21 cellular contexts compared by ENCODE assay signal in genomic region chr10:2981361-2981801, GRCh38.
DNase-seq lines count a peak whose midpoint lies in the region; ATAC-seq and TF ChIP-seq lines count a peak whose summit lies in the region.
"Had no signal": no experiment of that assay in that cellular context is flagged by ENCODE, and none has a peak within 500 bp of the region (broad histone marks: within the 10 kb centered on the region; RNA-seq: fewer than 3 reads in every experiment).

No MANE protein-coding gene starts in this region.

- DNase-seq in DMS53 (lab: John Stamatoyannopoulos, UW): peak; percentile 20
- no peak for DNase-seq in DMS53 treated with DMSO at 0.1 percent for 48 hours (lab: John Stamatoyannopoulos, UW; ENCODE audit: unreplicated experiment)
- no peak for DNase-seq in Panc1 (ENCODE audit: low read depth, low spot score)
- DNase-seq in endodermal cell: no peak
- no peak for DNase-seq in activated T-helper 2 cell treated with anti-CD3 and anti-CD28 coated beads, Interferon-gamma antibody, Interleukin-2, Interleukin-4, amounts not matched to agents 10 μg/mL and 5 μg/mL and 100 μg/mL, durations not matched to agents 14 hours and 24 hours and 36 hours (ENCODE audit: low spot score)
- DNase-seq in H7: no peak
- DNase-seq in NCI-H1694 treated with DMSO at 0.1 percent for 48 hours (lab: John Stamatoyannopoulos, UW): no peak
- DNase-seq: cerebellar nuclear complex; effector memory CD8-positive, alpha-beta T cell; GOT3; KBM-7; NCI-H1092; NCI-H2081; NCI-H510A had no signal

- H3K27me3 Mint-ChIP-seq in endodermal cell (ENCODE audit: insufficient read depth): no peaks in the 10 kb centered on the region
- H3K27me3 Mint-ChIP-seq in stimulated activated memory B cell treated with anti-CD40 and anti-IgM and Interleukin-4, amounts not matched to agents 10 μg/mL and 1 μg/mL and 100 μg/mL, for 72 hours: no peaks in the 10 kb centered on the region
- peaks cover 5% of the 10 kb centered on the region for H3K27me3 Mint-ChIP-seq in activated T-helper 2 cell treated with anti-CD3 and anti-CD28 coated beads, Interferon-gamma antibody, Interleukin-2, Interleukin-4, amounts not matched to agents 10 μg/mL and 5 μg/mL and 100 μg/mL, durations not matched to agents 14 hours and 24 hours and 36 hours (ENCODE audit: low read depth)

- H3K9me3 ChIP-seq in Panc1 (ENCODE audit: control insufficient read depth, insufficient read depth, low read depth, low read length) (no peaks in the 10 kb centered on the region), endodermal cell (ENCODE audit: control insufficient read depth, low read length) (no peaks in the 10 kb centered on the region)
- H3K9me3 ChIP-seq: prostate gland, thoracic aorta had no signal

- BruUV-seq in Panc1 (replicated peaks; lab: Mats Ljungman, UMichigan): no TSS peak

- no peak overlapping the region for H3K27ac ChIP-seq in Panc1 (ENCODE audit: low read length)
- H3K27ac ChIP-seq in endodermal cell (ENCODE audit: low read depth, low read length): no peak overlapping the region
- H3K27ac ChIP-seq: 22Rv1, C4-2B, prostate gland, thoracic aorta had no signal

- 94% methylated on average over 18 to 19 of the region's 19 CpGs for WGBS in endodermal cell (ENCODE audit: insufficient coverage in 1 of 2, insufficient read length in 1 of 2), 2 experiments

- no peak overlapping the region for H3K9ac ChIP-seq in endodermal cell (ENCODE audit: extremely low read depth, low read length, poor library complexity, severe bottlenecking)

- H3K27me3 ChIP-seq in Panc1 (ENCODE audit: control insufficient read depth, insufficient read depth, low read length): no peaks in the 10 kb centered on the region
- no peaks in the 10 kb centered on the region for H3K27me3 ChIP-seq in endodermal cell (ENCODE audit: control insufficient read depth, insufficient read depth, low read length, poor library complexity, severe bottlenecking)
- H3K27me3 ChIP-seq in H7 (ENCODE audit: control insufficient read depth, insufficient read depth, low read length): no peaks in the 10 kb centered on the region

- H3K4me3 ChIP-seq in Panc1 (ENCODE audit: low read depth in 2 of 2, low read length in 2 of 2) (peak overlapping the region; percentile 32 to 53), endodermal cell (ENCODE audit: low read length) (no peak overlapping the region), H7 (ENCODE audit: insufficient read depth, low read depth, low read length) (no peak overlapping the region)
- H3K4me3 ChIP-seq: prostate gland, thoracic aorta had no signal

- peaks cover 5% of the 10 kb centered on the region for H3K4me1 ChIP-seq in Panc1 (ENCODE audit: control insufficient read depth, insufficient read depth, low read length)
- H3K4me1 ChIP-seq in endodermal cell (ENCODE audit: control insufficient read depth, insufficient read depth, low read length): no peaks in the 10 kb centered on the region

- H3K4me1 Mint-ChIP-seq in endodermal cell: peaks cover 3% of the 10 kb centered on the region
- peaks cover 41% of the 10 kb centered on the region for H3K4me1 Mint-ChIP-seq in stimulated activated memory B cell treated with anti-CD40 and anti-IgM and Interleukin-4, amounts not matched to agents 10 μg/mL and 1 μg/mL and 100 μg/mL, for 72 hours
- H3K4me1 Mint-ChIP-seq in activated T-helper 2 cell treated with anti-CD3 and anti-CD28 coated beads, Interferon-gamma antibody, Interleukin-2, Interleukin-4, amounts not matched to agents 10 μg/mL and 5 μg/mL and 100 μg/mL, durations not matched to agents 14 hours and 24 hours and 36 hours (ENCODE audit: low read depth): peaks cover 3% of the 10 kb centered on the region

- no peak overlapping the region for H3K4me3 Mint-ChIP-seq in endodermal cell
- no peak overlapping the region for H3K4me3 Mint-ChIP-seq in stimulated activated memory B cell treated with anti-CD40 and anti-IgM and Interleukin-4, amounts not matched to agents 10 μg/mL and 1 μg/mL and 100 μg/mL, for 72 hours
- H3K4me3 Mint-ChIP-seq in activated T-helper 2 cell treated with anti-CD3 and anti-CD28 coated beads, Interferon-gamma antibody, Interleukin-2, Interleukin-4, amounts not matched to agents 10 μg/mL and 5 μg/mL and 100 μg/mL, durations not matched to agents 14 hours and 24 hours and 36 hours (ENCODE audit: low read depth): no peak overlapping the region
- H3K4me3 Mint-ChIP-seq: effector memory CD8-positive, alpha-beta T cell; natural killer cell treated with Interleukin-12 subunit alpha and Interleukin-12 subunit beta and Interleukin-15 and Interleukin-18, amount 100 ng/mL, for 72 hours had no signal

- H3K36me3 ChIP-seq in Panc1 (ENCODE audit: control insufficient read depth, insufficient read depth, low read length) (no peaks in the 10 kb centered on the region), endodermal cell (ENCODE audit: control insufficient read depth, insufficient read depth, low read length) (no peaks in the 10 kb centered on the region), H7 (replicated peaks; ENCODE audit: control insufficient read depth, insufficient read depth, low read length) (no peaks in the 10 kb centered on the region)
- H3K36me3 ChIP-seq: prostate gland, thoracic aorta had no signal

- H3K27ac Mint-ChIP-seq in endodermal cell: peak overlapping the region; percentile 23
- peak overlapping the region; percentile 59 for H3K27ac Mint-ChIP-seq in stimulated activated memory B cell treated with anti-CD40 and anti-IgM and Interleukin-4, amounts not matched to agents 10 μg/mL and 1 μg/mL and 100 μg/mL, for 72 hours
- no peak overlapping the region for H3K27ac Mint-ChIP-seq in activated T-helper 2 cell treated with anti-CD3 and anti-CD28 coated beads, Interferon-gamma antibody, Interleukin-2, Interleukin-4, amounts not matched to agents 10 μg/mL and 5 μg/mL and 100 μg/mL, durations not matched to agents 14 hours and 24 hours and 36 hours
- H3K27ac Mint-ChIP-seq: effector memory CD8-positive, alpha-beta T cell; natural killer cell treated with Interleukin-12 subunit alpha and Interleukin-12 subunit beta and Interleukin-15 and Interleukin-18, amount 100 ng/mL, for 72 hours had no signal

- TF ChIP-seq CTCF in Panc1 (IDR thresholded peaks at IDR 0.05): no peak
- no peak for TF ChIP-seq CTCF in endodermal cell (conservative IDR thresholded peaks at IDR 0.05)

- ATAC-seq in Panc1: peak; percentile 86
- ATAC-seq in stimulated activated memory B cell treated with anti-CD40 and anti-IgM and Interleukin-4, amounts not matched to agents 10 μg/mL and 1 μg/mL and 100 μg/mL, for 72 hours: no peak
- ATAC-seq: activated CD4-positive, CD25-positive, alpha-beta regulatory T cell treated with anti-CD3 and anti-CD28 coated beads, Interleukin-2, amount 50 U/mL, for 24 hours; effector memory CD8-positive, alpha-beta T cell; natural killer cell treated with Interleukin-12 subunit alpha and Interleukin-12 subunit beta and Interleukin-15 and Interleukin-18, amount 100 ng/mL, for 72 hours had no signal

- POLR2A ChIA-PET in Panc1 (lab: Charles Lee): no interaction called here

- no peaks in the 10 kb centered on the region for H3K9me3 Mint-ChIP-seq in endodermal cell
- H3K9me3 Mint-ChIP-seq in stimulated activated memory B cell treated with anti-CD40 and anti-IgM and Interleukin-4, amounts not matched to agents 10 μg/mL and 1 μg/mL and 100 μg/mL, for 72 hours: no peaks in the 10 kb centered on the region
- no peaks in the 10 kb centered on the region for H3K9me3 Mint-ChIP-seq in activated T-helper 2 cell treated with anti-CD3 and anti-CD28 coated beads, Interferon-gamma antibody, Interleukin-2, Interleukin-4, amounts not matched to agents 10 μg/mL and 5 μg/mL and 100 μg/mL, durations not matched to agents 14 hours and 24 hours and 36 hours
- H3K9me3 Mint-ChIP-seq: effector memory CD8-positive, alpha-beta T cell; natural killer cell treated with Interleukin-12 subunit alpha and Interleukin-12 subunit beta and Interleukin-15 and Interleukin-18, amount 100 ng/mL, for 72 hours had no signal

- in situ Hi-C loops in Panc1 (cut with HindIII; ENCODE audit: low pct_unique_long_range_greater_than_20kb, low sequenced_read_pairs): no loop called here

- CTCF ChIA-PET in Panc1 (lab: Charles Lee): interaction anchor here (0.6 to 0.7 kb wide), 2 partner anchors 13 to 361 kb away, joined by 3 to 6 read pairs; no protein-coding TSS in a partner anchor

- no peaks in the 10 kb centered on the region for H3K36me3 Mint-ChIP-seq in endodermal cell (ENCODE audit: low read depth)
- no peaks in the 10 kb centered on the region for H3K36me3 Mint-ChIP-seq in stimulated activated memory B cell treated with anti-CD40 and anti-IgM and Interleukin-4, amounts not matched to agents 10 μg/mL and 1 μg/mL and 100 μg/mL, for 72 hours
- H3K36me3 Mint-ChIP-seq in activated T-helper 2 cell treated with anti-CD3 and anti-CD28 coated beads, Interferon-gamma antibody, Interleukin-2, Interleukin-4, amounts not matched to agents 10 μg/mL and 5 μg/mL and 100 μg/mL, durations not matched to agents 14 hours and 24 hours and 36 hours (ENCODE audit: low read depth): no peaks in the 10 kb centered on the region
- H3K36me3 Mint-ChIP-seq: natural killer cell treated with Interleukin-12 subunit alpha and Interleukin-12 subunit beta and Interleukin-15 and Interleukin-18, amount 100 ng/mL, for 72 hours had no signal

- intact Hi-C loops in Panc1 (cut with micrococcal nuclease; ENCODE audit: unreplicated experiment): no loop called here
- intact Hi-C loops in activated T-helper 2 cell treated with anti-CD3 and anti-CD28 coated beads, Interferon-gamma antibody, Interleukin-2, Interleukin-4, amounts not matched to agents 10 μg/mL and 5 μg/mL and 100 μg/mL, durations not matched to agents 14 hours and 24 hours and 36 hours (cut with micrococcal nuclease): no loop called here

Comparison
In these comparisons a context has a peak if more than half of its experiments do, and no peak if none do; other contexts are left out.
1. H3K4me3 ChIP-seq: peak in Panc1 (2 of 2); none in endodermal cell (single experiment) and H7 (single experiment).